ENCODE assay signal across 8 cellular contexts in genomic region chr4:113355550-113356371, GRCh38.
DNase-seq lines count a peak whose midpoint lies in the region; TF ChIP-seq lines count a peak whose summit lies in the region.

No MANE protein-coding gene starts in this region.

- DNase-seq in GM10266 (ENCODE audit: extremely low spot score): peak; percentile 74
- DNase-seq in H4 (ENCODE audit: low spot score): peak; percentile 92
- DNase-seq in LoVo (ENCODE audit: low spot score): peak; percentile 69
- DNase-seq in activated CD4-positive, alpha-beta T cell treated with anti-CD3 and anti-CD28 coated beads, Interleukin-2, amount 50 U/mL, for 4 hours: peak; percentile 55 to 68
- peak; percentile 82 for DNase-seq in epithelial cell of esophagus (ENCODE audit: low read depth)
- DNase-seq in skeletal muscle cell (ENCODE audit: low read depth): peak; percentile 90
- no peak for DNase-seq in NCI-H748 (lab: John Stamatoyannopoulos, UW; ENCODE audit: unreplicated experiment)
- no peak for DNase-seq in NCI-H526 treated with DMSO at 0.1 percent for 48 hours (lab: John Stamatoyannopoulos, UW)

- TF ChIP-seq CTCF in GM10266 (IDR thresholded peaks at IDR 0.05; ENCODE audit: control insufficient read depth, insufficient read depth, low read depth, missing control alignments) (peak; percentile 52), epithelial cell of esophagus (IDR thresholded peaks at IDR 0.05; ENCODE audit: insufficient read depth, low read depth, low read length, missing control alignments) (peak; percentile 16)

- no peak overlapping the region for H3K4me3 ChIP-seq in epithelial cell of esophagus (ENCODE audit: low read length)
- H3K4me3 ChIP-seq in skeletal muscle cell (ENCODE audit: low read depth, low read length): no peak overlapping the region

Comparison
In these comparisons a context has a peak if more than half of its experiments do, and no peak if none do; other contexts are left out.
1. DNase-seq: peak in GM10266 (single experiment), H4 (single experiment), LoVo (single experiment), activated CD4-positive, alpha-beta T cell treated with anti-CD3 and anti-CD28 coated beads, Interleukin-2, amount 50 U/mL, for 4 hours (2 of 2), epithelial cell of esophagus (single experiment) and skeletal muscle cell (single experiment); none in NCI-H748 (single experiment) and NCI-H526 treated with DMSO at 0.1 percent for 48 hours (single experiment).